ENCODE assay signal across 8 cellular contexts in the genomic region with DNA sequence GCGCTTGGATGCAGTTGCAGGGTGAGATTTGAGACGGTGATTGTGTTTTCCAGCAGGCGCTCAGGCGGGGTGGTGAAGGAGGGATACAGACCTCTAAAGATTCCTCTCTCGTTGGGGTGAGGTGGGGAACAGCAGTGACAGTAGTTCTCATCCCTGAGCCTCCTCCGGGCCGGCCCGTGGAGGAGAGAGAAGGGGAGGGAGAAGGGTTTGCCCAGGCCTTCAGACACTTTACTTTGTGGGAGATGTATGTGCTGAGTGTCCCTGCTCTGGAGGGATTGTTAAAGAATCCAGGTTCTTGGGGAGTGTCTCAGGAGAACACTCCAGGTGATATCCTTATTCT. TPM values are rescaled to one million over a fixed set of nuclear protein-coding genes. Genes with fewer than 3 reads are reported as not detected.
DNase-seq lines count a peak whose midpoint lies in the region; ATAC-seq and TF ChIP-seq lines count a peak whose summit lies in the region.

No MANE protein-coding gene starts in this region.

- ATAC-seq in GM21825 (IDR thresholded peaks at IDR 0.05; ENCODE audit: unreplicated experiment) = peak; percentile 11
- ATAC-seq in right cardiac atrium = peak; percentile 29 to 32

- no peak for DNase-seq in activated CD4-positive, alpha-beta memory T cell treated with anti-CD3 and anti-CD28 coated beads for 36 hours
- no peak for DNase-seq in right cardiac atrium
- no peak for DNase-seq in spleen
- no peak for DNase-seq in AML-193 (lab: John Stamatoyannopoulos, UW)
- DNase-seq in cerebellar nuclear complex (lab: John Stamatoyannopoulos, UW) = no peak
- DNase-seq in SKM-1 (lab: John Stamatoyannopoulos, UW; ENCODE audit: unreplicated experiment) = no peak

- H3K9me3 ChIP-seq in right cardiac atrium (ENCODE audit: control insufficient read depth, low read length) (no peaks in the 10 kb centered on the region), spleen (no peaks in the 10 kb centered on the region)

- H3K4me1 Mint-ChIP-seq in activated CD4-positive, alpha-beta memory T cell treated with anti-CD3 and anti-CD28 coated beads for 36 hours (ENCODE audit: low read depth) = peaks cover 35% of the 10 kb centered on the region

- H3K27ac ChIP-seq in 22Rv1 (peak overlapping the region; percentile 93), right cardiac atrium (ENCODE audit: low read length) (peak overlapping the region; percentile 71), spleen (peak overlapping the region; percentile 71 to 96 (median 94))

- peak overlapping the region; percentile 94 for H3K27ac Mint-ChIP-seq in activated CD4-positive, alpha-beta memory T cell treated with anti-CD3 and anti-CD28 coated beads for 36 hours

- peak overlapping the region; percentile 98 for H3K4me3 Mint-ChIP-seq in activated CD4-positive, alpha-beta memory T cell treated with anti-CD3 and anti-CD28 coated beads for 36 hours

- H3K36me3 ChIP-seq in spleen = no peaks in the 10 kb centered on the region

- 0% methylated on average over 8 of the region's 8 CpGs for WGBS in right cardiac atrium
- WGBS in spleen, 5 donors = 0 to 1% (median 0%) methylated on average over 8 of the region's 8 CpGs

- peaks cover 5% of the 10 kb centered on the region for H3K36me3 Mint-ChIP-seq in activated CD4-positive, alpha-beta memory T cell treated with anti-CD3 and anti-CD28 coated beads for 36 hours

- CTCF ChIA-PET in activated CD4-positive, alpha-beta memory T cell treated with anti-CD3 and anti-CD28 coated beads for 36 hours (lab: Charles Lee) = interaction anchor here (0.6 to 5.7 kb wide), 17 partner anchors 9 to 699 kb away, joined by 3 to 57 read pairs (median 5); a partner anchor contains a TSS

- TF ChIP-seq CTCF in 22Rv1 (IDR thresholded peaks at IDR 0.05) = no peak
- no peak for TF ChIP-seq CTCF in spleen (IDR thresholded peaks at IDR 0.05 in 8 of 11, conservative IDR thresholded peaks at IDR 0.05 in 3 of 11)

- no peak for TF ChIP-seq POLR2A in spleen (IDR thresholded peaks at IDR 0.05)

- H3K4me3 ChIP-seq in right cardiac atrium (ENCODE audit: low read length) (peak overlapping the region; percentile 92), spleen (peak overlapping the region; percentile 65 to 90 (median 80))

- peaks cover 4% of the 10 kb centered on the region for H3K4me1 ChIP-seq in right cardiac atrium (ENCODE audit: control insufficient read depth, insufficient read depth, low read length)
- peaks cover 8 to 66% (median 41%) of the 10 kb centered on the region in 6 donors for H3K4me1 ChIP-seq in spleen

- H3K27me3 ChIP-seq in right cardiac atrium (ENCODE audit: control insufficient read depth, insufficient read depth) (no peaks in the 10 kb centered on the region), spleen (replicated peaks in 1 of 7) (no peaks in the 10 kb centered on the region)

- no peaks in the 10 kb centered on the region for H3K9me3 Mint-ChIP-seq in activated CD4-positive, alpha-beta memory T cell treated with anti-CD3 and anti-CD28 coated beads for 36 hours

- POLR2A ChIA-PET in activated CD4-positive, alpha-beta memory T cell treated with anti-CD3 and anti-CD28 coated beads for 36 hours (lab: Charles Lee) = interaction anchor here (0.6 to 3.3 kb wide), 11 partner anchors 22 to 380 kb away, joined by 3 to 43 read pairs (median 3); a partner anchor contains a TSS

- intact Hi-C loops in activated CD4-positive, alpha-beta memory T cell treated with anti-CD3 and anti-CD28 coated beads for 36 hours (cut with micrococcal nuclease) = loop anchor here (2.0 kb wide), 1 partner anchor 58 kb away; a partner anchor contains a TSS
- intact Hi-C loops in right cardiac atrium (cut with DNase I) = no loop called here
- intact Hi-C loops in spleen (cut with DNase I; ENCODE audit: low total_unique reads) = loop anchor here (10.0 kb wide), 1 partner anchor 50 kb away; a partner anchor contains a TSS

- no peaks in the 10 kb centered on the region for H3K27me3 Mint-ChIP-seq in activated CD4-positive, alpha-beta memory T cell treated with anti-CD3 and anti-CD28 coated beads for 36 hours

RNA-seq across cellular contexts. Expression of a gene that starts 41.0 kb away (rescaled TPM):
- 100 to 1,000 TPM; 296 to 302 TPM for total RNA-seq in activated CD4-positive, alpha-beta memory T cell treated with anti-CD3 and anti-CD28 coated beads for 36 hours
- total RNA-seq in right cardiac atrium = 10 to 100 TPM in 3 of 4 donors, 1 to 10 TPM in 1; 8.2 to 22.7 (median 14.7) TPM
- polyA plus RNA-seq in right cardiac atrium = 17.1 TPM
- 100 to 1,000 TPM; 141 to 206 (median 169) TPM for total RNA-seq in spleen
- polyA plus RNA-seq in spleen = 100 to 1,000 TPM; 172 to 328 (median 204) TPM

RNA-seq across cellular contexts. Expression of a gene that starts 41.5 kb away (rescaled TPM):
- total RNA-seq in activated CD4-positive, alpha-beta memory T cell treated with anti-CD3 and anti-CD28 coated beads for 36 hours = 100 to 1,000 TPM; 245 to 258 TPM
- total RNA-seq in right cardiac atrium = 10 to 100 TPM; 15.7 to 25.0 (median 18.6) TPM
- 20.1 TPM for polyA plus RNA-seq in right cardiac atrium
- 100 to 1,000 TPM; 108 to 172 (median 147) TPM for total RNA-seq in spleen
- 100 to 1,000 TPM in 2 of 3 donors, 10 to 100 TPM in 1; 98.5 to 154 (median 133) TPM for polyA plus RNA-seq in spleen

RNA-seq across cellular contexts. Expression of a gene that starts 45.9 kb away (rescaled TPM):
- 1 to 10 TPM; 1.6 to 1.9 TPM for total RNA-seq in activated CD4-positive, alpha-beta memory T cell treated with anti-CD3 and anti-CD28 coated beads for 36 hours
- total RNA-seq in right cardiac atrium = 10 to 100 TPM in 3 of 4 donors, 1 to 10 TPM in 1; 8.5 to 15.7 (median 12.4) TPM
- 6.0 TPM for polyA plus RNA-seq in right cardiac atrium
- 100 to 1,000 TPM; 124 to 178 (median 144) TPM for total RNA-seq in spleen
- 100 to 1,000 TPM; 158 to 226 (median 209) TPM for polyA plus RNA-seq in spleen

RNA-seq across cellular contexts. Expression of a gene that starts 51.1 kb away (rescaled TPM):
- 100 to 1,000 TPM; 350 to 370 TPM for total RNA-seq in activated CD4-positive, alpha-beta memory T cell treated with anti-CD3 and anti-CD28 coated beads for 36 hours
- total RNA-seq in right cardiac atrium = 10 to 100 TPM; 14.8 to 28.4 (median 18.8) TPM
- polyA plus RNA-seq in right cardiac atrium = 23.0 TPM
- 100 to 1,000 TPM; 109 to 156 (median 147) TPM for total RNA-seq in spleen
- 100 to 1,000 TPM; 248 to 288 (median 279) TPM for polyA plus RNA-seq in spleen

RNA-seq across cellular contexts. Expression of a gene that starts 56.4 kb away (rescaled TPM):
- 100 to 1,000 TPM; 134 to 143 TPM for total RNA-seq in activated CD4-positive, alpha-beta memory T cell treated with anti-CD3 and anti-CD28 coated beads for 36 hours
- total RNA-seq in right cardiac atrium = 10 to 100 TPM; 17.0 to 23.3 (median 20.4) TPM
- polyA plus RNA-seq in right cardiac atrium = 11.2 TPM
- total RNA-seq in spleen = 100 to 1,000 TPM in 1 of 7 donors, 10 to 100 TPM in 6; 33.0 to 106 (median 77.9) TPM
- 10 to 100 TPM; 26.4 to 40.9 (median 34.0) TPM for polyA plus RNA-seq in spleen

Comparison
In these comparisons a context has a peak if more than half of its experiments do, and no peak if none do; other contexts are left out.
1. RNA of a gene that starts 41.0 kb away (total RNA-seq): 296 to 302 TPM in activated CD4-positive, alpha-beta memory T cell treated with anti-CD3 and anti-CD28 coated beads for 36 hours and 141 to 206 TPM in spleen; 8.2 to 22.7 TPM in right cardiac atrium; every median in the first group is over 4 times any median in the second.
2. RNA of a gene that starts 41.5 kb away (total RNA-seq): 245 to 258 TPM in activated CD4-positive, alpha-beta memory T cell treated with anti-CD3 and anti-CD28 coated beads for 36 hours and 108 to 172 TPM in spleen; 15.7 to 25.0 TPM in right cardiac atrium; every median in the first group is over 4 times any median in the second.
3. RNA of a gene that starts 45.9 kb away (total RNA-seq): 124 to 178 TPM in spleen; 8.5 to 15.7 TPM in right cardiac atrium and 1.6 to 1.9 TPM in activated CD4-positive, alpha-beta memory T cell treated with anti-CD3 and anti-CD28 coated beads for 36 hours; every median in the first group is over 4 times any median in the second.
4. intact Hi-C loops: an anchor here in activated CD4-positive, alpha-beta memory T cell treated with anti-CD3 and anti-CD28 coated beads for 36 hours (2.0 kb wide) and spleen (10.0 kb wide); none called in right cardiac atrium.
5. Peak in every context shown above with its lines, with median percentiles within 50 percentile points of each other: H3K27ac ChIP-seq.